In the genomic region with DNA sequence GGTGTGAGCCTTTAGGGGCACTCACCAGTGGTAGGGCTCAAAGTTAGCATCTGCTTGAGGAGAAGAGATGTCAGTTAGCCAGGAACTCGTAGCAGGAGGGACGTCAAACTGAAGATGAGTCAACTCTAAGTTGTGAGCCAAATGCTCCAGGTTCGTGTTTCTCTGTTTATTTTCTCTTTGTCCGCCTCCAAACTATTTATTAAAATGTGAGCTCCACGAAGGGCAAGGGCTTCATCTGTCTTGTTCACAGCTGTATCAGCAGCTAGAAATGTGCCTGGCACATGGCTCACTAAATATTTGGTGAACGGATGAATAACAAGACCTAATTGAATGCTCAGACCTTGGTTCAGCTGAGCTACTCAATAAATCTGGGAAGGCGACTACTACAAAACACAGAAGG, we compare ENCODE assay signal across 20 cellular contexts.
A peak's percentile ranks its signal among the peaks of the same experiment; 100 is the strongest.
DNase-seq lines count a peak whose midpoint lies in the region; ATAC-seq and TF ChIP-seq lines count a peak whose summit lies in the region.
"Had no signal": no experiment of that assay in that cellular context is flagged by ENCODE, and none has a peak within 500 bp of the region (broad histone marks: within the 10 kb centered on the region; RNA-seq: fewer than 3 reads in every experiment).

No MANE protein-coding gene starts in this region.

- H3K4me1 Mint-ChIP-seq in nephron progenitor cell, result peaks cover 72% of the 10 kb centered on the region

- in situ Hi-C loops in IMR-90 (cut with MboI; ENCODE audit: low sequenced_read_pairs) (no loop called here), brain microvascular endothelial cell (cut with HindIII; ENCODE audit: low pct_ligation_motif_present, low sequenced_read_pairs) (no loop called here)

- H3K4me3 Mint-ChIP-seq in nephron progenitor cell, result no peak overlapping the region
- H3K4me3 Mint-ChIP-seq: CD14-positive monocyte; dendritic cell treated with granulocyte-macrophage colony-stimulating factor and Interleukin-4, amounts not matched to agents 40 ng/mL and 50 ng/mL, for 4 days had no signal

- peaks cover 24% of the 10 kb centered on the region for H3K27me3 Mint-ChIP-seq in nephron progenitor cell (ENCODE audit: low read depth, poor library complexity)

- H2BK20ac ChIP-seq in IMR-90 (ENCODE audit: low read depth, low read length), result no peak overlapping the region

- no peak overlapping the region for H2AK5ac ChIP-seq in IMR-90 (ENCODE audit: low read depth, low read length)

- H3K27ac ChIP-seq in IMR-90 (ENCODE audit: insufficient read depth, low read length) (no peak overlapping the region), brain microvascular endothelial cell (no peak overlapping the region)
- H3K27ac ChIP-seq: ascending aorta, testis had no signal

- CTCF ChIA-PET in BJ (lab: Yijun Ruan, JAX), result no interaction called here
- CTCF ChIA-PET in IMR-90 (lab: Yijun Ruan, JAX), result no interaction called here

- peak; percentile 77 for ATAC-seq in IMR-90 (ENCODE audit: low read depth)
- ATAC-seq: activated CD4-positive, CD25-positive, alpha-beta regulatory T cell treated with anti-CD3 and anti-CD28 coated beads, Interleukin-2, amount 50 U/mL, for 24 hours had no signal

- H3K9me3 Mint-ChIP-seq in nephron progenitor cell, result peaks cover 24% of the 10 kb centered on the region
- H3K9me3 Mint-ChIP-seq: dendritic cell treated with granulocyte-macrophage colony-stimulating factor and Interleukin-4, amounts not matched to agents 40 ng/mL and 50 ng/mL, for 4 days had no signal

- H3K9me1 ChIP-seq in IMR-90 (ENCODE audit: insufficient read depth, low read length), result peaks cover 3% of the 10 kb centered on the region; the same call in 1 of the 2 replicates

- POLR2A ChIA-PET in BJ (lab: Charles Lee), result interaction anchor here (0.7 kb wide), 2 partner anchors 13 to 328 kb away, joined by 3 to 4 read pairs; no protein-coding TSS in a partner anchor
- POLR2A ChIA-PET in IMR-90 (lab: Charles Lee; ENCODE audit: unreplicated experiment), result no interaction called here

- no peak overlapping the region for H2BK15ac ChIP-seq in IMR-90 (ENCODE audit: low read depth, low read length)

- H3K36me3 ChIP-seq in BJ (ENCODE audit: control insufficient read depth, insufficient read depth, low read length) (no peaks in the 10 kb centered on the region), IMR-90 (ENCODE audit: control insufficient read depth, insufficient read depth, low read length) (no peaks in the 10 kb centered on the region), brain microvascular endothelial cell (replicated peaks) (no peaks in the 10 kb centered on the region)
- H3K36me3 ChIP-seq: ascending aorta had no signal

- dilution Hi-C loops in IMR-90 (cut with HindIII; ENCODE audit: low sequenced_read_pairs, unreplicated experiment), result no loop called here

- no peak for TF ChIP-seq RAD21 in IMR-90 (IDR thresholded peaks at IDR 0.05; ENCODE audit: low read length)

- peak overlapping the region; percentile 17; the same call in 1 of the 2 replicates for H3K4ac ChIP-seq in IMR-90 (ENCODE audit: low read depth, low read length)

- H3K27ac Mint-ChIP-seq in nephron progenitor cell, result no peak overlapping the region
- H3K27ac Mint-ChIP-seq: dendritic cell treated with granulocyte-macrophage colony-stimulating factor and Interleukin-4, amounts not matched to agents 40 ng/mL and 50 ng/mL, for 4 days had no signal

- H3K79me1 ChIP-seq in IMR-90 (ENCODE audit: low read depth in 1 of 2, low read length in 2 of 2), result no peaks in the 10 kb centered on the region

- no TSS peak for BruUV-seq in IMR-90 (replicated peaks; lab: Mats Ljungman, UMichigan)

- no peak overlapping the region for H2AK9ac ChIP-seq in IMR-90 (replicated peaks; ENCODE audit: low read depth, low read length, poor library complexity)

- no peak overlapping the region for H3K4me3 ChIP-seq in BJ (ENCODE audit: low read depth, low read length)
- no peak overlapping the region for H3K4me3 ChIP-seq in IMR-90 (ENCODE audit: insufficient read depth, low read depth, low read length)
- no peak overlapping the region for H3K4me3 ChIP-seq in brain microvascular endothelial cell (ENCODE audit: low read depth, low read length)
- H3K4me3 ChIP-seq: ascending aorta, mucosa of descending colon, testis had no signal

- DNase-seq in BJ (ENCODE audit: low read depth), result peak; percentile 65
- peak; percentile 95 for DNase-seq in IMR-90
- DNase-seq in brain microvascular endothelial cell, result peak; percentile 29
- peak; percentile 55 for DNase-seq in myocyte (ENCODE audit: low read depth)
- DNase-seq in NCI-H1105 treated with DMSO at 0.1 percent for 48 hours (lab: John Stamatoyannopoulos, UW), result no peak
- DNase-seq in nephron progenitor cell, result no peak
- no peak for DNase-seq in NCI-H82 (lab: John Stamatoyannopoulos, UW)
- no peak for DNase-seq in occipital lobe (lab: John Stamatoyannopoulos, UW)
- DNase-seq: activated effector memory CD4-positive, alpha-beta T cell treated with Interleukin-2 at 50 U/mL for 16 hours; erythroblast; mucosa of descending colon; NCI-H1417 treated with DMSO at 0.1 percent for 48 hours; SHP77 treated with DMSO at 0.1 percent for 48 hours; stimulated activated CD4-positive, alpha-beta T cell treated with anti-CD3 and anti-CD28 coated beads, Interleukin-4, amount 100 ng/mL, for 4 hours; T-helper 2 cell; testis had no signal

- no peaks in the 10 kb centered on the region for H3K9me3 ChIP-seq in IMR-90 (ENCODE audit: control insufficient read depth, insufficient read depth, low read length)
- H3K9me3 ChIP-seq: ascending aorta, mucosa of descending colon, testis had no signal

- no peak overlapping the region for H4K5ac ChIP-seq in IMR-90 (ENCODE audit: low read depth, low read length)

- H3K9ac ChIP-seq in IMR-90 (ENCODE audit: low read depth, low read length), result no peak overlapping the region

- no peaks in the 10 kb centered on the region for H4K20me1 ChIP-seq in IMR-90 (ENCODE audit: insufficient read depth, low read length)

- no peak overlapping the region for H3K4me2 ChIP-seq in IMR-90 (ENCODE audit: low read depth, low read length)

- whole genome bisulfite sequencing in IMR-90 (ENCODE audit: extremely low coverage in 2 of 2, insufficient read length in 1 of 2), 2 experiments, result 28% methylated on average over 4 of the region's 7 CpGs; no CpG with 5 or more reads in 1 of the 2 experiments

- H3K14ac ChIP-seq in IMR-90 (replicated peaks; ENCODE audit: low read depth, low read length), result no peak overlapping the region

- no peak overlapping the region for H4K8ac ChIP-seq in IMR-90 (ENCODE audit: low read depth in 2 of 2, low read length in 2 of 2)

- no peak overlapping the region for H3K23ac ChIP-seq in IMR-90 (ENCODE audit: low read depth, low read length)

- H3K18ac ChIP-seq in IMR-90 (ENCODE audit: low read depth, low read length), result no peak overlapping the region

- no peak overlapping the region for H2AFZ ChIP-seq in IMR-90 (replicated peaks; ENCODE audit: low read length, poor library complexity)

- H3K36me3 Mint-ChIP-seq in nephron progenitor cell (ENCODE audit: low read depth), result no peaks in the 10 kb centered on the region
- H3K36me3 Mint-ChIP-seq: CD14-positive monocyte had no signal

- no peak overlapping the region for H4K91ac ChIP-seq in IMR-90 (ENCODE audit: insufficient read depth, low read depth, low read length)

- no peaks in the 10 kb centered on the region for H3K27me3 ChIP-seq in BJ (ENCODE audit: control insufficient read depth, insufficient read depth, low read length)
- peaks cover 16% of the 10 kb centered on the region; the same call in 1 of the 2 replicates for H3K27me3 ChIP-seq in IMR-90 (ENCODE audit: control insufficient read depth, insufficient read depth, low read length)
- H3K27me3 ChIP-seq in brain microvascular endothelial cell (replicated peaks), result no peaks in the 10 kb centered on the region
- H3K27me3 ChIP-seq: testis had no signal

- intact Hi-C loops in IMR-90 (cut with micrococcal nuclease), result loop anchor here (1.0 kb wide), 1 partner anchor 48 kb away; no protein-coding TSS in a partner anchor

- peaks cover 6% of the 10 kb centered on the region for H3K4me1 ChIP-seq in IMR-90 (ENCODE audit: control insufficient read depth, insufficient read depth, low read length)
- H3K4me1 ChIP-seq: ascending aorta, testis had no signal

- no peak overlapping the region for H2BK5ac ChIP-seq in IMR-90 (ENCODE audit: low read depth, low read length, poor library complexity, severe bottlenecking)

- no peak overlapping the region for H3K56ac ChIP-seq in IMR-90 (ENCODE audit: extremely low read depth, insufficient read depth, low read length)

- no peak for TF ChIP-seq POLR2A in IMR-90 (IDR thresholded peaks at IDR 0.05; ENCODE audit: low read depth, low read length)

- TF ChIP-seq CTCF in BJ (IDR thresholded peaks at IDR 0.05; ENCODE audit: insufficient read depth, low read depth, low read length) (no peak), IMR-90 (conservative IDR thresholded peaks at IDR 0.05; ENCODE audit: low read depth, low read length) (no peak), brain microvascular endothelial cell (IDR thresholded peaks at IDR 0.05; ENCODE audit: low read depth, low read length, missing control alignments) (no peak), nephron progenitor cell (IDR thresholded peaks at IDR 0.05) (no peak)

- no peak overlapping the region for H2BK120ac ChIP-seq in IMR-90 (ENCODE audit: low read depth, low read length)

TF ChIP-seq in IMR-90, 13 proteins besides CTCF, POLR2A, EP300 and RAD21 (continues in another document):
- no peak for TF ChIP-seq RFX5 (IDR thresholded peaks at IDR 0.05; ENCODE audit: low read depth, low read length)
- no peak for TF ChIP-seq NFE2L2 (IDR thresholded peaks at IDR 0.05; ENCODE audit: low read depth, low read length)
- TF ChIP-seq FOS (IDR thresholded peaks at IDR 0.05; ENCODE audit: low read depth, low read length), result peak; percentile 53
- TF ChIP-seq SMC3 (IDR thresholded peaks at IDR 0.05; ENCODE audit: low read depth, low read length), result 0 out of 2 replicates have a peak, but pooled peaks have one; percentile 7
- TF ChIP-seq ELK1 (IDR thresholded peaks at IDR 0.05; ENCODE audit: borderline replicate concordance, low read depth, low read length), result no peak
- TF ChIP-seq MXI1 (IDR thresholded peaks at IDR 0.05; ENCODE audit: borderline replicate concordance, low read depth, low read length), result 0 out of 2 replicates have a peak, but pooled peaks have one; percentile 32
- no peak for TF ChIP-seq CHD1 (IDR thresholded peaks at IDR 0.05; ENCODE audit: low read depth, low read length)
- no peak for TF ChIP-seq MAFK (IDR thresholded peaks at IDR 0.05; ENCODE audit: low read depth, low read length)
- TF ChIP-seq RCOR1 (IDR thresholded peaks at IDR 0.05; ENCODE audit: insufficient replicate concordance, low read length), result peak; percentile 39
- peak; percentile 93 for TF ChIP-seq BHLHE40 (IDR thresholded peaks at IDR 0.05; ENCODE audit: low read depth, low read length)

Comparison
In these comparisons a context has a peak if more than half of its experiments do, and no peak if none do; other contexts are left out.
1. DNase-seq: peak in BJ (single experiment), IMR-90 (single experiment), brain microvascular endothelial cell (single experiment) and myocyte (single experiment); none in NCI-H1105 treated with DMSO at 0.1 percent for 48 hours (single experiment), nephron progenitor cell (single experiment), NCI-H82 (single experiment) and occipital lobe (single experiment).